Comparison of ENCODE assay signal across 7 cellular contexts in the genomic region with DNA sequence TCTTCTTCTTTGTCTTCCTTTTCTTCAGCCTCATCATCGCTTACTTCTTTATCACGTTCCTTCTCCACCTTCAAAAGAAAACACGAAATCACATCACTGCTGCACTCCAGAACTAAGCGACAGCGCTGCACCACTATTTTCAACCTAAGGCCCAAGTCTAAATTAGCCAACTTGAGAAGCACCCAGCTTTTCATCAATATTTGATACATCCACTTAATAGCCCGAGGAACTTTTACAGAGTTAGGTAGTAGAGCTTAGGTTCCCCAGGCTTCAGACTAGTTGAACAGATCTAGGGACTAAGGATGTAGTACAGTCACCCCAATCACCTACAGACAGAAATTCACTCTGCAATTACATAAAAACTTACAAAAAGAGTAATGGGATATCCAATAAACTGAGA. TPM values are rescaled to one million over a fixed set of nuclear protein-coding genes. Genes with fewer than 3 reads are reported as not detected.
DNase-seq lines count a peak whose midpoint lies in the region; TF ChIP-seq lines count a peak whose summit lies in the region.

No MANE protein-coding gene starts in this region.

- POLR2A ChIA-PET in HEK293 (lab: Yijun Ruan, JAX) = interaction anchor here (1.1 to 1.2 kb wide), 2 partner anchors 22 to 93 kb away, joined by 3 to 5 read pairs; no protein-coding TSS in a partner anchor

- H3K4me2 ChIP-seq in skeletal muscle satellite cell (ENCODE audit: low read length) (peak overlapping the region; percentile 94), neuronal stem cell (ENCODE audit: insufficient read depth, low read length, poor library complexity, severe bottlenecking) (no peak overlapping the region)

- H2BK5ac ChIP-seq in neuronal stem cell (ENCODE audit: low read length) = no peak overlapping the region

- H2BK12ac ChIP-seq in neuronal stem cell (ENCODE audit: low read length) = no peak overlapping the region

- TF ChIP-seq CTCF in HEK293 (tag by site-specific recombination; IDR thresholded peaks at IDR 0.05) (no peak), WI38 (IDR thresholded peaks at IDR 0.05; ENCODE audit: low read depth, low read length) (no peak), foreskin fibroblast (IDR thresholded peaks at IDR 0.05; ENCODE audit: low read depth, low read length) (no peak)

- H3K79me1 ChIP-seq in neuronal stem cell (ENCODE audit: low read depth, low read length) = peaks cover 8% of the 10 kb centered on the region

- H3K36me3 ChIP-seq in HEK293 (ENCODE audit: control insufficient read depth in 2 of 2, insufficient read depth in 1 of 2, low read length in 2 of 2) (peaks cover 45 to 64% of the 10 kb centered on the region in 2 experiments), skeletal muscle satellite cell (ENCODE audit: insufficient read depth, low read length) (peaks cover 63% of the 10 kb centered on the region), neuronal stem cell (replicated peaks in 1 of 2; ENCODE audit: control insufficient read depth in 2 of 2, insufficient read depth in 2 of 2, low read length in 2 of 2) (peaks cover 29 to 64% of the 10 kb centered on the region in 2 donors)

- 100% methylated on average over 3 of the region's 6 CpGs for WGBS in neuronal stem cell (ENCODE audit: extremely low coverage in 2 of 2, insufficient read length in 2 of 2, insufficient replicate concordance in 1 of 2), 2 donors

- no peak overlapping the region; the same call in 1 of the 2 replicates for H3K27ac ChIP-seq in HEK293 (ENCODE audit: extremely low read depth, low read depth, low read length)
- H3K27ac ChIP-seq in neuronal stem cell (replicated peaks; ENCODE audit: low read length) = no peak overlapping the region

- H4K91ac ChIP-seq in neuronal stem cell (ENCODE audit: low read depth, low read length, poor library complexity) = no peak overlapping the region

- H3K9ac ChIP-seq in skeletal muscle satellite cell (ENCODE audit: low read depth, low read length) (peak overlapping the region; percentile 99), neuronal stem cell (ENCODE audit: low read depth, low read length, poor library complexity) (no peak overlapping the region)

- no peak overlapping the region for H2BK15ac ChIP-seq in neuronal stem cell (ENCODE audit: low read length)

- H3K4me3 ChIP-seq in HEK293 (ENCODE audit: low read depth, low read length) (peak overlapping the region; percentile 89), WI38 (ENCODE audit: low read depth, low read length) (peak overlapping the region; percentile 76), foreskin fibroblast (ENCODE audit: low read depth in 1 of 2, low read length in 2 of 2) (peak overlapping the region; percentile 69 to 80), skeletal muscle satellite cell (ENCODE audit: low read length) (peak overlapping the region; percentile 89), neuronal stem cell (ENCODE audit: low read length in 2 of 2) (peak overlapping the region in 1 of 2 donors; percentile 86)

- H3K9me3 ChIP-seq in HEK293 (ENCODE audit: control insufficient read depth, insufficient read depth, low read depth, low read length) = no peaks in the 10 kb centered on the region
- H3K9me3 ChIP-seq in skeletal muscle satellite cell (replicated peaks; ENCODE audit: low read length) = no peaks in the 10 kb centered on the region
- H3K9me3 ChIP-seq in neuronal stem cell (replicated peaks in 1 of 2; ENCODE audit: control insufficient read depth in 2 of 2, insufficient read depth in 1 of 2, low read depth in 1 of 2, low read length in 2 of 2) = no peaks in the 10 kb centered on the region

- no peak overlapping the region for H3K18ac ChIP-seq in neuronal stem cell (ENCODE audit: low read length)

- peaks cover 8% of the 10 kb centered on the region; the same call in 1 of the 2 replicates for H3K4me1 ChIP-seq in HEK293 (ENCODE audit: control insufficient read depth, insufficient read depth, low read length)
- H3K4me1 ChIP-seq in skeletal muscle satellite cell (ENCODE audit: control insufficient read depth, insufficient read depth, low read length) = peaks cover 40% of the 10 kb centered on the region
- H3K4me1 ChIP-seq in neuronal stem cell (ENCODE audit: control insufficient read depth in 2 of 2, insufficient read depth in 1 of 2, low read depth in 1 of 2, low read length in 2 of 2) = peaks cover 11 to 22% of the 10 kb centered on the region in 2 donors

- no peak overlapping the region for H3K23ac ChIP-seq in neuronal stem cell (ENCODE audit: low read depth, low read length, poor library complexity)

- H3K27me3 ChIP-seq in skeletal muscle satellite cell (ENCODE audit: control insufficient read depth, insufficient read depth, low read length) = no peaks in the 10 kb centered on the region
- H3K27me3 ChIP-seq in neuronal stem cell (ENCODE audit: control insufficient read depth in 3 of 3, insufficient read depth in 3 of 3, low read depth in 1 of 3, low read length in 3 of 3) = no peaks in the 10 kb centered on the region

- H2AFZ ChIP-seq in neuronal stem cell (ENCODE audit: low read length) = no peak overlapping the region

- DNase-seq in foreskin fibroblast (no peak), neuronal stem cell (ENCODE audit: low spot score) (no peak), NCI-H748 (lab: John Stamatoyannopoulos, UW; ENCODE audit: unreplicated experiment) (no peak), NCI-H2196 treated with DMSO at 0.1 percent for 48 hours (lab: John Stamatoyannopoulos, UW; ENCODE audit: unreplicated experiment) (no peak)

- H3K4ac ChIP-seq in neuronal stem cell (ENCODE audit: low read length) = no peak overlapping the region

- H2AK5ac ChIP-seq in neuronal stem cell (ENCODE audit: low read depth, low read length) = no peak overlapping the region

- H4K8ac ChIP-seq in neuronal stem cell (ENCODE audit: low read depth, low read length) = no peak overlapping the region

- H3K14ac ChIP-seq in neuronal stem cell (ENCODE audit: low read length) = no peak overlapping the region

- H2BK120ac ChIP-seq in neuronal stem cell (ENCODE audit: low read depth, low read length) = no peak overlapping the region

- CTCF ChIA-PET in HEK293 (lab: Yijun Ruan, JAX) = interaction anchor here (0.9 to 2.1 kb wide), 2 partner anchors 11 to 124 kb away, joined by 4 to 7 read pairs; no protein-coding TSS in a partner anchor

TF ChIP-seq in HEK293, 187 proteins besides CTCF, POLR2A, EP300 and RAD21:
- TF ChIP-seq ZNF202 (tag by site-specific recombination; IDR thresholded peaks at IDR 0.05; ENCODE audit: borderline replicate concordance) = no peak
- TF ChIP-seq ZNF366 (tag by site-specific recombination; conservative IDR thresholded peaks at IDR 0.05) = peak; percentile 58; the same call in 1 of the 2 replicates
- 0 out of 2 replicates have a peak, but pooled peaks have one; percentile 7 for TF ChIP-seq ZNF2 (tag by site-specific recombination; IDR thresholded peaks at IDR 0.05)
TF ChIP-seq in HEK293: peak in this region for 2.

RNA-seq across cellular contexts. Expression of a gene that starts 1.9 kb away (rescaled TPM):
- 439 and 496 TPM in 2 replicates for total RNA-seq in skeletal muscle satellite cell (2012; rRNA removed)
- 653 TPM for polyA plus RNA-seq in neuronal stem cell (2013, experiment 1 of 2)
- polyA plus RNA-seq in neuronal stem cell (2013, experiment 2 of 2) = 672 TPM

RNA-seq across cellular contexts. Expression of a gene that starts 54.8 kb away (rescaled TPM):
- total RNA-seq in skeletal muscle satellite cell (2012; rRNA removed) = 12.9 and 15.9 TPM in 2 replicates
- polyA plus RNA-seq in neuronal stem cell (2013, experiment 1 of 2) = 12.6 TPM
- polyA plus RNA-seq in neuronal stem cell (2013, experiment 2 of 2) = 13.0 TPM
